In genomic region chr5:95843733-95844223, GRCh38 we compare ENCODE assay signal across 11 cellular contexts. TPM values are rescaled to one million over a fixed set of nuclear protein-coding genes. Genes with fewer than 3 reads are reported as not detected.
DNase-seq lines count a peak whose midpoint lies in the region; ATAC-seq and TF ChIP-seq lines count a peak whose summit lies in the region.
"Had no signal": no experiment of that assay in that cellular context is flagged by ENCODE, and none has a peak within 500 bp of the region (broad histone marks: within the 10 kb centered on the region; RNA-seq: fewer than 3 reads in every experiment).

No MANE protein-coding gene starts in this region.

- no peaks in the 10 kb centered on the region for H3K36me3 ChIP-seq in gastrocnemius medialis
- H3K36me3 ChIP-seq: heart right ventricle had no signal

- H3K27ac ChIP-seq in gastrocnemius medialis: peak overlapping the region; percentile 84 to 92 (median 88)
- H3K27ac ChIP-seq: RWPE1 had no signal

- ATAC-seq in gastrocnemius medialis: peak; percentile 59 to 67
- no peak for ATAC-seq in HG03196 (IDR thresholded peaks at IDR 0.05; ENCODE audit: unreplicated experiment)
- ATAC-seq in GM21367 (IDR thresholded peaks at IDR 0.05; ENCODE audit: unreplicated experiment): no peak

- H3K4me1 ChIP-seq in gastrocnemius medialis: peaks cover 28 to 52% of the 10 kb centered on the region in 2 donors

- in situ Hi-C loops in gastrocnemius medialis (cut with MboI; ENCODE audit: low sequenced_read_pairs in 4 of 4): loop anchor here in 2 of 4 donors (10.0 to 25.0 kb wide), 2 partner anchors 69 to 869 kb away; no protein-coding TSS in a partner anchor

- peak; percentile 61 to 76 for TF ChIP-seq POLR2A in gastrocnemius medialis (IDR thresholded peaks at IDR 0.05)

- H3K4me3 ChIP-seq in gastrocnemius medialis: peak overlapping the region in 3 of 4 donors; percentile 43 to 59 (median 52)
- H3K4me3 ChIP-seq: heart right ventricle had no signal

- intact Hi-C loops in gastrocnemius medialis (cut with DNase I; ENCODE audit: low total_unique reads): loop anchor here (1.0 to 10.0 kb wide), 3 partner anchors 8 to 289 kb away; partner anchors contain the start of genes ARSK, RHOBTB3 and SKIC3

- DNase-seq in NCI-H2171 (lab: John Stamatoyannopoulos, UW) (peak; percentile 10), NCI-H2171 treated with DMSO at 0.1 percent for 48 hours (lab: John Stamatoyannopoulos, UW) (no peak), M059J (ENCODE audit: low read depth) (peak; percentile 76), fibroblast of gingiva (ENCODE audit: low read depth) (peak; percentile 95), gastrocnemius medialis (peak in 1 of 2 donors; percentile 74), GOT3 (lab: John Stamatoyannopoulos, UW) (no peak)
- DNase-seq: NCI-H1417 had no signal

- H3K27me3 ChIP-seq in gastrocnemius medialis: no peaks in the 10 kb centered on the region
- H3K27me3 ChIP-seq: heart right ventricle had no signal

- no peaks in the 10 kb centered on the region for H3K9me3 ChIP-seq in gastrocnemius medialis
- H3K9me3 ChIP-seq: heart right ventricle had no signal

- TF ChIP-seq CTCF in gastrocnemius medialis (IDR thresholded peaks at IDR 0.05 in 4 of 5, conservative IDR thresholded peaks at IDR 0.05 in 1 of 5): no peak

RNA-seq across cellular contexts. Expression of gene GLRX, which starts 21.3 kb away (rescaled TPM):
- total RNA-seq in M059J (2014; rRNA removed; shearing (Covaris generic)): 34.6 and 38.7 TPM in 2 replicates
- 1,000 to 10,000 TPM; 1,042 to 2,721 (median 1,859) TPM for total RNA-seq in gastrocnemius medialis

Comparison
In these comparisons a context has a peak if more than half of its experiments do, and no peak if none do; other contexts are left out.
1. DNase-seq: peak in NCI-H2171 (single experiment), M059J (single experiment) and fibroblast of gingiva (single experiment); none in NCI-H2171 treated with DMSO at 0.1 percent for 48 hours (single experiment) and GOT3 (single experiment).
2. ATAC-seq: peak in gastrocnemius medialis (2 of 2); none in HG03196 (single experiment) and GM21367 (single experiment).
3. RNA of gene GLRX, which starts 21.3 kb away (total RNA-seq): 1,042 to 2,721 TPM in gastrocnemius medialis; 34.6 to 38.7 TPM in M059J; every median in the first group is over 10 times any median in the second.